8 cellular contexts compared by ENCODE assay signal in genomic region chr4:121869841-121870822, GRCh38. TPM values are rescaled to one million over a fixed set of nuclear protein-coding genes. Genes with fewer than 3 reads are reported as not detected.
A peak's percentile ranks its signal among the peaks of the same experiment; 100 is the strongest.
DNase-seq lines count a peak whose midpoint lies in the region; ATAC-seq, FAIRE-seq and TF ChIP-seq lines count a peak whose summit lies in the region.

A gene with protein sequence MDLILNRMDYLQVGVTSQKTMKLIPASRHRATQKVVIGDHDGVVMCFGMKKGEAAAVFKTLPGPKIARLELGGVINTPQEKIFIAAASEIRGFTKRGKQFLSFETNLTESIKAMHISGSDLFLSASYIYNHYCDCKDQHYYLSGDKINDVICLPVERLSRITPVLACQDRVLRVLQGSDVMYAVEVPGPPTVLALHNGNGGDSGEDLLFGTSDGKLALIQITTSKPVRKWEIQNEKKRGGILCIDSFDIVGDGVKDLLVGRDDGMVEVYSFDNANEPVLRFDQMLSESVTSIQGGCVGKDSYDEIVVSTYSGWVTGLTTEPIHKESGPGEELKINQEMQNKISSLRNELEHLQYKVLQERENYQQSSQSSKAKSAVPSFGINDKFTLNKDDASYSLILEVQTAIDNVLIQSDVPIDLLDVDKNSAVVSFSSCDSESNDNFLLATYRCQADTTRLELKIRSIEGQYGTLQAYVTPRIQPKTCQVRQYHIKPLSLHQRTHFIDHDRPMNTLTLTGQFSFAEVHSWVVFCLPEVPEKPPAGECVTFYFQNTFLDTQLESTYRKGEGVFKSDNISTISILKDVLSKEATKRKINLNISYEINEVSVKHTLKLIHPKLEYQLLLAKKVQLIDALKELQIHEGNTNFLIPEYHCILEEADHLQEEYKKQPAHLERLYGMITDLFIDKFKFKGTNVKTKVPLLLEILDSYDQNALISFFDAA (minus strand): TSS chr4:121870474. CDS start chr4:121870313, 161 bp downstream.

- H3K27me3 Mint-ChIP-seq in CD14-positive monocyte (ENCODE audit: low read depth in 3 of 3), result peaks cover 6 to 8% (median 8%) of the 10 kb centered on the region in 3 donors
- H3K27me3 Mint-ChIP-seq in activated CD4-positive, alpha-beta memory T cell treated with anti-CD3 and anti-CD28 coated beads for 36 hours, result peaks cover 6% of the 10 kb centered on the region

- ATAC-seq in GM19397 (IDR thresholded peaks at IDR 0.05; ENCODE audit: unreplicated experiment) (peak; percentile 100), HG03571 (IDR thresholded peaks at IDR 0.05; ENCODE audit: unreplicated experiment) (peak; percentile 99), HepG2 (peak; percentile 98)

- H3K4me2 ChIP-seq in HepG2 (ENCODE audit: low read depth, low read length), result peak within 1 kb of the TSS; percentile 75

- WGBS in HepG2 (ENCODE audit: low lambda C conversion rate), result under 1% methylated on average over 9 of the region's 58 CpGs

- peak; percentile 74 for FAIRE-seq in HepG2 (lab: Jason Lieb, UNC)

- H3K4me1 Mint-ChIP-seq in CD14-positive monocyte, result peaks cover 20% of the 10 kb centered on the region
- H3K4me1 Mint-ChIP-seq in activated CD4-positive, alpha-beta memory T cell treated with anti-CD3 and anti-CD28 coated beads for 36 hours (ENCODE audit: low read depth), result peaks cover 10% of the 10 kb centered on the region

- H3K36me3 ChIP-seq in HepG2 (replicated peaks in 1 of 2; ENCODE audit: control insufficient read depth in 1 of 2, insufficient read depth in 2 of 2, low read length in 2 of 2), result peaks cover 0 to 2% of the 10 kb centered on the region in 2 experiments; a peak in 1 of 5 replicates

- H3K4me3 Mint-ChIP-seq in CD14-positive monocyte, result peak within 1 kb of the TSS; percentile 96 to 97
- peak within 1 kb of the TSS; percentile 95 for H3K4me3 Mint-ChIP-seq in activated CD4-positive, alpha-beta memory T cell treated with anti-CD3 and anti-CD28 coated beads for 36 hours

- H3K4me1 ChIP-seq in HepG2 (ENCODE audit: insufficient read depth, low read length), result peaks cover 14% of the 10 kb centered on the region

- peak within 1 kb of the TSS; percentile 80 to 91 (median 86) for H3K27ac Mint-ChIP-seq in CD14-positive monocyte
- H3K27ac Mint-ChIP-seq in activated CD4-positive, alpha-beta memory T cell treated with anti-CD3 and anti-CD28 coated beads for 36 hours, result peak within 1 kb of the TSS; percentile 74

- no peaks in the 10 kb centered on the region for H3K9me3 ChIP-seq in HepG2 (ENCODE audit: low read length)

- no peaks in the 10 kb centered on the region for H3K79me2 ChIP-seq in HepG2 (ENCODE audit: insufficient read depth, low read length)

- H3K27me3 ChIP-seq in HepG2 (ENCODE audit: control insufficient read depth in 1 of 2, insufficient read depth in 2 of 2, low read length in 2 of 2), result no peaks in the 10 kb centered on the region; a peak in 1 of 5 replicates

- no peak for TF ChIP-seq RAD21 in HepG2 (CRISPR knock-in tag; IDR thresholded peaks at IDR 0.05)

- TF ChIP-seq CTCF in CD14-positive monocyte (IDR thresholded peaks at IDR 0.05) (no peak), HepG2 (CRISPR knock-in tag; IDR thresholded peaks at IDR 0.05) (no peak; the same call in 1 of the 2 replicates)

- H3K36me3 Mint-ChIP-seq in CD14-positive monocyte, result peaks cover 15 to 17% of the 10 kb centered on the region in 2 donors
- peaks cover 18% of the 10 kb centered on the region for H3K36me3 Mint-ChIP-seq in activated CD4-positive, alpha-beta memory T cell treated with anti-CD3 and anti-CD28 coated beads for 36 hours

- H3K9ac ChIP-seq in HepG2 (ENCODE audit: insufficient read depth, low read depth, low read length), result peak within 1 kb of the TSS; percentile 71

- in situ Hi-C loops in HepG2 (cut with HindIII; ENCODE audit: extremely low pct_ligation_motif_present, low pct_unique_long_range_greater_than_20kb), result no loop called here

- no peaks in the 10 kb centered on the region for H4K20me1 ChIP-seq in HepG2 (ENCODE audit: insufficient read depth, low read length)

- TF ChIP-seq POLR2A in HepG2 (IDR thresholded peaks at IDR 0.05; ENCODE audit: insufficient read depth in 1 of 2, low read depth in 2 of 2, low read length in 2 of 2), result peak; percentile 64 to 96

- intact Hi-C loops in CD14-positive monocyte (cut with micrococcal nuclease), result no loop called here
- intact Hi-C loops in activated CD4-positive, alpha-beta memory T cell treated with anti-CD3 and anti-CD28 coated beads for 36 hours (cut with micrococcal nuclease), result loop anchor here (1.0 to 2.0 kb wide), 5 partner anchors 46 to 863 kb away; partner anchors contain the start of genes ANXA5, BBS12 and EXOSC9
- intact Hi-C loops in HepG2 (cut with micrococcal nuclease; ENCODE audit: unreplicated experiment), result loop anchor here (2.0 to 5.0 kb wide), 2 partner anchors 45 to 173 kb away; partner anchors contain the start of gene ANXA5

- H3K27ac ChIP-seq in HepG2 (ENCODE audit: extremely low read length, insufficient read depth, low read length), result peak within 1 kb of the TSS; percentile 64

- DNase-seq in CD14-positive monocyte (ENCODE audit: low spot score), result peak; percentile 90
- DNase-seq in NCI-H82 treated with DMSO at 0.1 percent for 48 hours (lab: John Stamatoyannopoulos, UW; ENCODE audit: unreplicated experiment), result peak; percentile 85
- DNase-seq in activated CD4-positive, alpha-beta memory T cell treated with anti-CD3 and anti-CD28 coated beads for 36 hours, result peak; percentile 98
- peak; percentile 82 to 98 for DNase-seq in dermis microvascular lymphatic vessel endothelial cell (ENCODE audit: low read depth in 2 of 2)
- DNase-seq in HepG2 (ENCODE audit: low spot score), result peak; percentile 94
- DNase-seq in stimulated activated CD4-positive, alpha-beta T cell treated with anti-CD3 and anti-CD28 coated beads, Interleukin-4, amount 100 ng/mL, for 1 hour, result peak; percentile 98

- peak within 1 kb of the TSS; percentile 96 for H2AFZ ChIP-seq in HepG2 (ENCODE audit: low read length)

- H3K4me3 ChIP-seq in HepG2 (replicated peaks in 1 of 3; ENCODE audit: insufficient read depth in 1 of 3, low read depth in 2 of 3, low read length in 3 of 3), result peak within 1 kb of the TSS; percentile 86 to 89 (median 86)

- POLR2A ChIA-PET in activated CD4-positive, alpha-beta memory T cell treated with anti-CD3 and anti-CD28 coated beads for 36 hours (lab: Charles Lee), result interaction anchor here (1.0 to 2.6 kb wide), 3 partner anchors 46 to 69 kb away, joined by 3 to 15 read pairs (median 5); partner anchors contain the start of genes CCNA2 and EXOSC9
- POLR2A ChIA-PET in HepG2 (lab: Yijun Ruan, JAX), result interaction anchor here (0.9 to 1.0 kb wide), 3 partner anchors 46 to 71 kb away, joined by 3 to 5 read pairs (median 3); partner anchors contain the start of genes CCNA2 and EXOSC9

- TSS peak; percentile 54 for BruUV-seq in HepG2 (replicated peaks; lab: Mats Ljungman, UMichigan)

- peaks cover 0 to 2% (median 0%) of the 10 kb centered on the region in 7 donors for H3K9me3 Mint-ChIP-seq in CD14-positive monocyte
- H3K9me3 Mint-ChIP-seq in activated CD4-positive, alpha-beta memory T cell treated with anti-CD3 and anti-CD28 coated beads for 36 hours, result no peaks in the 10 kb centered on the region

- no peak for TF ChIP-seq EP300 in HepG2 (IDR thresholded peaks at IDR 0.05; ENCODE audit: low read depth in 2 of 2, low read length in 2 of 2)
- TF ChIP-seq EP300 in HepG2 (CRISPR knock-in tag; IDR thresholded peaks at IDR 0.05; ENCODE audit: borderline replicate concordance), result no peak

- CTCF ChIA-PET in activated CD4-positive, alpha-beta memory T cell treated with anti-CD3 and anti-CD28 coated beads for 36 hours (lab: Charles Lee), result interaction anchor here (0.7 kb wide), 1 partner anchor 338 kb away, joined by 3 read pairs; no protein-coding TSS in a partner anchor
- CTCF ChIA-PET in HepG2 (lab: Yijun Ruan, JAX; ENCODE audit: low intra/inter-chr PET ratio, low total read pairs), result no interaction called here

TF ChIP-seq in HepG2, 621 proteins besides CTCF, POLR2A, EP300 and RAD21 (continues in another document):
- TF ChIP-seq ZNF343 (CRISPR knock-in tag; IDR thresholded peaks at IDR 0.05), result no peak

RNA-seq across cellular contexts. Expression of the gene that starts here (rescaled TPM):
- polyA plus RNA-seq in CD14-positive monocyte (1 to 10 TPM; 5.5 to 6.6 TPM), HepG2 (2011; rRNA removed) (8.8 and 9.0 TPM in 2 replicates)
- total RNA-seq in activated CD4-positive, alpha-beta memory T cell treated with anti-CD3 and anti-CD28 coated beads for 36 hours, result 10 to 100 TPM; 15.2 to 17.9 TPM
- total RNA-seq in dermis microvascular lymphatic vessel endothelial cell (7.8 and 11.7 TPM in 2 replicates), HepG2 (2016; rRNA removed; fragmentation: Illumina TruSeq; extraction: Trizol) (15.7 and 21.6 TPM in 2 replicates)
- total RNA-seq in HepG2 (2016; cell fraction: cytosol; rRNA removed; fragmentation: Illumina TruSeq; extraction: Trizol; ENCODE audit: low read depth), result 12.0 and 16.0 TPM in 2 replicates
- 17.3 and 23.2 TPM in 2 replicates for total RNA-seq in HepG2 (2016; cell fraction: insoluble cytoplasmic fraction; rRNA removed; fragmentation: Illumina TruSeq; extraction: Trizol)
- 14.2 and 14.7 TPM in 2 replicates for total RNA-seq in HepG2 (2016; cell fraction: membrane; rRNA removed; fragmentation: Illumina TruSeq; extraction: Trizol)
- 14.2 and 16.5 TPM in 2 replicates for total RNA-seq in HepG2 (2016; cell fraction: nucleus; rRNA removed; fragmentation: Illumina TruSeq; extraction: Trizol)
- polyA plus RNA-seq in HepG2 (2011; cell fraction: cytosol; rRNA removed), result 7.5 and 9.6 TPM in 2 replicates
- 6.5 and 7.6 TPM in 2 replicates for polyA plus RNA-seq in HepG2 (2011; cell fraction: nucleus; rRNA removed)
- polyA plus RNA-seq in HepG2 (2012), result 6.5 and 8.7 TPM in 2 replicates
- polyA plus RNA-seq in HepG2 (2016; cell fraction: cytosol; fragmentation: Illumina TruSeq; extraction: Trizol; ENCODE audit: low read depth), result 12.7 and 16.7 TPM in 2 replicates
- 16.0 and 18.7 TPM in 2 replicates for polyA plus RNA-seq in HepG2 (2016; cell fraction: insoluble cytoplasmic fraction; fragmentation: Illumina TruSeq; extraction: Trizol; ENCODE audit: low read depth)
- 8.3 and 11.6 TPM in 2 replicates for polyA plus RNA-seq in HepG2 (2016; cell fraction: membrane; fragmentation: Illumina TruSeq; extraction: Trizol; ENCODE audit: low read depth)
- polyA plus RNA-seq in HepG2 (2016; cell fraction: nucleus; fragmentation: Illumina TruSeq; extraction: Trizol; ENCODE audit: insufficient read depth, low read depth), result 8.8 and 11.2 TPM in 2 replicates
- polyA minus RNA-seq in HepG2 (2011; rRNA and poly(A)+ RNA removed; ENCODE audit: low replicate concordance), result 5.9 and 23.2 TPM in 2 replicates
- 4.5 and 5.1 TPM in 2 replicates for polyA minus RNA-seq in HepG2 (2011; cell fraction: cytosol; rRNA and poly(A)+ RNA removed)
- polyA minus RNA-seq in HepG2 (2011; cell fraction: nucleus; rRNA and poly(A)+ RNA removed), result 10.3 and 45.0 TPM in 2 replicates

Comparison
In these comparisons a context has a peak if more than half of its experiments do, and no peak if none do; other contexts are left out.
1. Peak in every context shown above with its lines: DNase-seq, ATAC-seq, H3K4me3 ChIP-seq and H3K27ac ChIP-seq.
2. intact Hi-C loops: an anchor here in activated CD4-positive, alpha-beta memory T cell treated with anti-CD3 and anti-CD28 coated beads for 36 hours (1.0 to 2.0 kb wide) and HepG2 (2.0 to 5.0 kb wide); none called in CD14-positive monocyte.